ENCODE assay signal across 8 cellular contexts in genomic region chr14:67532998-67533753, GRCh38.
DNase-seq lines count a peak whose midpoint lies in the region.

Gene PLEKHH1 (plus strand): TSS chr14:67533290. CDS start chr14:67541868, 8,578 bp downstream.

- peaks cover 4% of the 10 kb centered on the region for H3K4me1 ChIP-seq in HAP-1

- H3K9me3 ChIP-seq in HAP-1: no peaks in the 10 kb centered on the region

- H3K27ac ChIP-seq in cingulate gyrus (ENCODE audit: low read depth, low read length): peak within 1 kb of the TSS; percentile 94
- peak within 1 kb of the TSS; percentile 96 for H3K27ac ChIP-seq in layer of hippocampus (ENCODE audit: low read depth, low read length)

- DNase-seq in COLO829 (ENCODE audit: low spot score) (peak; percentile 69), HAP-1 (ENCODE audit: low spot score in 2 of 2) (peak; percentile 76 to 85), NCI-H2081 treated with DMSO at 0.1 percent for 48 hours (lab: John Stamatoyannopoulos, UW) (peak; percentile 15)
- peak; percentile 23 to 51 for DNase-seq in activated CD4-positive, alpha-beta T cell treated with anti-CD3 and anti-CD28 coated beads for 24 hours (ENCODE audit: low read depth in 2 of 2)
- DNase-seq in stimulated activated CD4-positive, alpha-beta T cell treated with anti-CD3 and anti-CD28 coated beads, Interleukin-1b, Interleukin-23, amount 100 ng/mL, for 4 hours (ENCODE audit: low read depth in 2 of 2): peak; percentile 45
- no peak for DNase-seq in effector CD8-positive, alpha-beta T cell (lab: John Stamatoyannopoulos, UW)

- in situ Hi-C loops in HAP-1 (cut with MboI; ENCODE audit: low sequenced_read_pairs): no loop called here

- H3K27me3 ChIP-seq in HAP-1 (ENCODE audit: low read depth) (no peaks in the 10 kb centered on the region), layer of hippocampus (ENCODE audit: control insufficient read depth, insufficient read depth, low read length) (no peaks in the 10 kb centered on the region)

- H3K36me3 ChIP-seq in HAP-1 (replicated peaks): no peaks in the 10 kb centered on the region

- peak within 1 kb of the TSS; percentile 56 for H3K4me3 ChIP-seq in HAP-1
